ENCODE assay signal across 8 cellular contexts in genomic region chr10:93357680-93358079, GRCh38.
DNase-seq lines count a peak whose midpoint lies in the region; ATAC-seq and TF ChIP-seq lines count a peak whose summit lies in the region.

No MANE protein-coding gene starts in this region.

- peaks cover 20 to 100% (median 47%) of the 10 kb centered on the region in 3 donors for H3K36me3 ChIP-seq in esophagus squamous epithelium
- no peaks in the 10 kb centered on the region for H3K36me3 ChIP-seq in CD8-positive, alpha-beta memory T cell (ENCODE audit: insufficient read depth, low read length)

- CTCF ChIA-PET in CD8-positive, alpha-beta memory T cell (lab: Charles Lee): interaction anchor here (0.8 to 1.6 kb wide), 5 partner anchors 8 to 472 kb away, joined by 3 to 5 read pairs (median 3); partner anchors contain the start of gene MYOF

- TF ChIP-seq CTCF in esophagus squamous epithelium (IDR thresholded peaks at IDR 0.05): peak in 4 of 6 experiments; percentile 23 to 57 (median 41)

- no peak for TF ChIP-seq POLR2A in esophagus squamous epithelium (IDR thresholded peaks at IDR 0.05)

- intact Hi-C loops in esophagus squamous epithelium (cut with DNase I) (no loop called here), sciatic nerve (cut with DNase I) (no loop called here)

- no peak overlapping the region for H3K27ac ChIP-seq in esophagus squamous epithelium
- no peak overlapping the region for H3K27ac ChIP-seq in CD8-positive, alpha-beta memory T cell (ENCODE audit: low read depth, low read length)

- no peak overlapping the region for H3K4me3 ChIP-seq in Jurkat, Clone E6-1 (ENCODE audit: low read length)
- H3K4me3 ChIP-seq in esophagus squamous epithelium: no peak overlapping the region
- no peak overlapping the region for H3K4me3 ChIP-seq in CD8-positive, alpha-beta memory T cell (ENCODE audit: low read length)

- H3K4me3 Mint-ChIP-seq in CD8-positive, alpha-beta memory T cell: no peak overlapping the region

- 4 to 7% methylated on average over 5 of the region's 5 CpGs for WGBS in esophagus squamous epithelium, 2 donors

- POLR2A ChIA-PET in CD8-positive, alpha-beta memory T cell (lab: Charles Lee): no interaction called here

- H3K36me3 Mint-ChIP-seq in CD8-positive, alpha-beta memory T cell: peaks cover 0 to 4% (median 0%) of the 10 kb centered on the region in 3 donors

- H3K4me1 ChIP-seq in esophagus squamous epithelium: no peaks in the 10 kb centered on the region
- H3K4me1 ChIP-seq in CD8-positive, alpha-beta memory T cell (ENCODE audit: insufficient read depth, low read length): no peaks in the 10 kb centered on the region

- no peaks in the 10 kb centered on the region for H3K27me3 ChIP-seq in esophagus squamous epithelium
- no peaks in the 10 kb centered on the region for H3K27me3 ChIP-seq in CD8-positive, alpha-beta memory T cell (ENCODE audit: insufficient read depth, low read length, poor library complexity, severe bottlenecking)

- H3K4me1 Mint-ChIP-seq in CD8-positive, alpha-beta memory T cell: no peaks in the 10 kb centered on the region

- H3K27me3 Mint-ChIP-seq in CD8-positive, alpha-beta memory T cell: peaks cover 9 to 30% of the 10 kb centered on the region in 2 donors

- no peaks in the 10 kb centered on the region for H3K9me3 ChIP-seq in esophagus squamous epithelium
- no peaks in the 10 kb centered on the region for H3K9me3 ChIP-seq in CD8-positive, alpha-beta memory T cell (ENCODE audit: low read length)

- H3K9me3 Mint-ChIP-seq in CD8-positive, alpha-beta memory T cell: no peaks in the 10 kb centered on the region

- ATAC-seq in SK-N-SH treated with all-trans-retinoic acid at 6 μM for 48 hours (peak; percentile 73), sciatic nerve (peak; percentile 55)

- no peak overlapping the region for H3K27ac Mint-ChIP-seq in CD8-positive, alpha-beta memory T cell

- peak; percentile 67 for DNase-seq in DMS 273 (lab: John Stamatoyannopoulos, UW; ENCODE audit: unreplicated experiment)
- no peak for DNase-seq in DMS 273 treated with DMSO at 0.1 percent for 48 hours (lab: John Stamatoyannopoulos, UW)
- DNase-seq in Jurkat, Clone E6-1 (ENCODE audit: low read depth, low spot score): peak; percentile 34
- DNase-seq in esophagus squamous epithelium (lab: John Stamatoyannopoulos, UW): no peak
- DNase-seq in sciatic nerve (ENCODE audit: low spot score): no peak
- no peak for DNase-seq in middle frontal gyrus (ENCODE audit: extremely low spot score, low spot score)
- DNase-seq in CD8-positive, alpha-beta memory T cell: no peak

TF ChIP-seq in SK-N-SH treated with all-trans-retinoic acid at 6 μM for 48 hours, 23 proteins besides CTCF, POLR2A, EP300 and RAD21:
- TF ChIP-seq ESRRG (CRISPR knock-in tag; IDR thresholded peaks at IDR 0.05) (no peak), GLIS3 (CRISPR knock-in tag; IDR thresholded peaks at IDR 0.05) (no peak), ISL1 (CRISPR knock-in tag; IDR thresholded peaks at IDR 0.05) (no peak), ZNF565 (CRISPR knock-in tag; conservative IDR thresholded peaks at IDR 0.05; ENCODE audit: low read depth) (no peak), OSR1 (CRISPR knock-in tag; IDR thresholded peaks at IDR 0.05) (no peak), ARNTL (CRISPR knock-in tag; IDR thresholded peaks at IDR 0.05; ENCODE audit: borderline replicate concordance, low read depth) (no peak), ZNF70 (CRISPR knock-in tag; IDR thresholded peaks at IDR 0.05) (no peak), CSRNP3 (CRISPR knock-in tag; IDR thresholded peaks at IDR 0.05) (no peak), BACH2 (CRISPR knock-in tag; IDR thresholded peaks at IDR 0.05; ENCODE audit: borderline replicate concordance) (no peak), RARB (CRISPR knock-in tag; IDR thresholded peaks at IDR 0.05) (no peak), CSDC2 (CRISPR knock-in tag; IDR thresholded peaks at IDR 0.05) (no peak), ZFP30 (CRISPR knock-in tag; IDR thresholded peaks at IDR 0.05) (no peak), PPARA (CRISPR knock-in tag; IDR thresholded peaks at IDR 0.05; ENCODE audit: borderline replicate concordance) (no peak), SNAI2 (CRISPR knock-in tag; IDR thresholded peaks at IDR 0.05) (no peak), TSHZ2 (CRISPR knock-in tag; IDR thresholded peaks at IDR 0.05) (no peak), TOX (CRISPR knock-in tag; IDR thresholded peaks at IDR 0.05; ENCODE audit: borderline replicate concordance) (no peak), ZFP3 (CRISPR knock-in tag; IDR thresholded peaks at IDR 0.05) (no peak)
- TF ChIP-seq, protein P1, sequence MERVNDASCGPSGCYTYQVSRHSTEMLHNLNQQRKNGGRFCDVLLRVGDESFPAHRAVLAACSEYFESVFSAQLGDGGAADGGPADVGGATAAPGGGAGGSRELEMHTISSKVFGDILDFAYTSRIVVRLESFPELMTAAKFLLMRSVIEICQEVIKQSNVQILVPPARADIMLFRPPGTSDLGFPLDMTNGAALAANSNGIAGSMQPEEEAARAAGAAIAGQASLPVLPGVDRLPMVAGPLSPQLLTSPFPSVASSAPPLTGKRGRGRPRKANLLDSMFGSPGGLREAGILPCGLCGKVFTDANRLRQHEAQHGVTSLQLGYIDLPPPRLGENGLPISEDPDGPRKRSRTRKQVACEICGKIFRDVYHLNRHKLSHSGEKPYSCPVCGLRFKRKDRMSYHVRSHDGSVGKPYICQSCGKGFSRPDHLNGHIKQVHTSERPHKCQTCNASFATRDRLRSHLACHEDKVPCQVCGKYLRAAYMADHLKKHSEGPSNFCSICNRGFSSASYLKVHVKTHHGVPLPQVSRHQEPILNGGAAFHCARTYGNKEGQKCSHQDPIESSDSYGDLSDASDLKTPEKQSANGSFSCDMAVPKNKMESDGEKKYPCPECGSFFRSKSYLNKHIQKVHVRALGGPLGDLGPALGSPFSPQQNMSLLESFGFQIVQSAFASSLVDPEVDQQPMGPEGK (CRISPR knock-in tag; IDR thresholded peaks at IDR 0.05; ENCODE audit: borderline replicate concordance): no peak

Comparison
In these comparisons a context has a peak if more than half of its experiments do, and no peak if none do; other contexts are left out.
1. DNase-seq: peak in DMS 273 (single experiment) and Jurkat, Clone E6-1 (single experiment); none in DMS 273 treated with DMSO at 0.1 percent for 48 hours (single experiment), esophagus squamous epithelium (single experiment), sciatic nerve (single experiment), middle frontal gyrus (single experiment) and CD8-positive, alpha-beta memory T cell (0 of 5).